In the genomic region with DNA sequence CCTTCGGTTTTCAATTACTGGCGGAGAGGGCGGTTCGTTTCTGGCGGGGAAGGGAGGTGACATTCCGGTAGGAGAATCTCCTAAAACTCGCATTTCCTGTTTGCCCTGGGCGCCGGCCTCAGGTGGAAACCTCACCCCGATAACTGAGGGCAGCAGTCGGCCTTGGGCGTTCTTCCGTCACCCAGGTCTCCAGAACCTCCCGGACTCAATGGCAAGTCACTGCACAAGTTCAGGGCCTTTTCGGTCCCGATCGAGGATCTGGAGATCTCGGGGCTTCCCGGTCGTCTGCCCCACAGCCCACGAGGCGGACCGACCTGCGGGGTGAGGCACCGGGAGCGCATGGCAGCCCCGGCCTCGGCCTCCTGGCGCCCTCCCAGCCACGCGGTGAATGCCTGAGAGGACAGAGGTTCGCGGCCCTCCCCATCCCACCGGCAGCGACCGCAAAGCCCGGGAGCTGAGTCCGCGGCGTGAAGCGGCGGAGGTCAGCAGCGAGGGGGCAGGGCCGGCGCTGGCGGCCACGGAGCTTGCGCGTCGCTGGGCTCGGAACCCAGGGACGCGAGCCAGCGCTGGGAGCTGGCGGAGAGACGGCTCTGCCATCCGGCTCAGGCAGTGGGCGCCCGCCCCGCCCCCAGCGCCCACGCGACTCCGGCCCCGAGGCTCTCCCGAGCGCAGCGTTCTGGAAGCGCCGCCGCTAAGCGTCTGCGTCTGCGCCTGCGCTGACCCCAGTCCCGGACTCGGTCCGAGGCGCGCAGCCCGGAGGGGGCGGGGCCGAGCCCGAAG, we compare ENCODE assay signal across 8 cellular contexts. TPM values are rescaled to one million over a fixed set of nuclear protein-coding genes. Genes with fewer than 3 reads are reported as not detected.
DNase-seq lines count a peak whose midpoint lies in the region; ATAC-seq and TF ChIP-seq lines count a peak whose summit lies in the region.

No MANE protein-coding gene starts in this region.

- H3K36me3 ChIP-seq in HEK293 (ENCODE audit: control insufficient read depth in 2 of 2, insufficient read depth in 1 of 2, low read length in 2 of 2) = no peaks in the 10 kb centered on the region; a peak in 1 of 3 replicates
- no peaks in the 10 kb centered on the region for H3K36me3 ChIP-seq in thoracic aorta

- no peaks in the 10 kb centered on the region for H3K9me3 Mint-ChIP-seq in activated naive CD8-positive, alpha-beta T cell (ENCODE audit: low read depth)
- H3K9me3 Mint-ChIP-seq in osteocyte (ENCODE audit: unreplicated experiment) = no peaks in the 10 kb centered on the region

- H3K27ac Mint-ChIP-seq in activated naive CD8-positive, alpha-beta T cell = peak overlapping the region; percentile 54
- H3K27ac Mint-ChIP-seq in osteocyte (ENCODE audit: unreplicated experiment) = peak overlapping the region; percentile 76

- peak overlapping the region; percentile 64 for H3K27ac ChIP-seq in HEK293 (ENCODE audit: extremely low read depth, low read depth, low read length)
- peak overlapping the region; percentile 92 to 93 for H3K27ac ChIP-seq in thoracic aorta

- CTCF ChIA-PET in HEK293 (lab: Yijun Ruan, JAX) = interaction anchor here (0.6 to 1.1 kb wide), 3 partner anchors 55 to 616 kb away, joined by 3 to 5 read pairs (median 3); no protein-coding TSS in a partner anchor

- H3K4me1 Mint-ChIP-seq in activated naive CD8-positive, alpha-beta T cell (ENCODE audit: low read depth) = peaks cover 4% of the 10 kb centered on the region
- peaks cover 10% of the 10 kb centered on the region for H3K4me1 Mint-ChIP-seq in osteocyte (ENCODE audit: unreplicated experiment)

- 0 out of 2 replicates have a peak, but pooled peaks have one; percentile 23 for TF ChIP-seq CTCF in HEK293 (tag by site-specific recombination; IDR thresholded peaks at IDR 0.05)
- TF ChIP-seq CTCF in osteocyte (IDR thresholded peaks at IDR 0.05) = no peak
- TF ChIP-seq CTCF in thoracic aorta (IDR thresholded peaks at IDR 0.05) = peak; percentile 10

- H3K27me3 Mint-ChIP-seq in activated naive CD8-positive, alpha-beta T cell = no peaks in the 10 kb centered on the region
- peaks cover 3% of the 10 kb centered on the region for H3K27me3 Mint-ChIP-seq in osteocyte (ENCODE audit: unreplicated experiment)

- H3K9me3 ChIP-seq in HEK293 (ENCODE audit: control insufficient read depth, insufficient read depth, low read depth, low read length) (no peaks in the 10 kb centered on the region), thoracic aorta (no peaks in the 10 kb centered on the region)

- DNase-seq in GM04503 (ENCODE audit: low read depth) (peak; percentile 59), MV-4-11 (lab: John Stamatoyannopoulos, UW) (peak; percentile 86), head of caudate nucleus (peak; percentile 71 to 97 (median 90)), osteocyte (ENCODE audit: extremely low spot score, unreplicated experiment) (peak; percentile 100), thoracic aorta (ENCODE audit: low spot score) (peak; percentile 23)

- H3K4me1 ChIP-seq in HEK293 (ENCODE audit: control insufficient read depth, insufficient read depth, low read length) (0 out of 2 replicates have a peak, but pooled peaks cover 2% of the 10 kb centered on the region), thoracic aorta (ENCODE audit: control insufficient read depth in 1 of 2, low read depth in 2 of 2) (peaks cover 4 to 6% of the 10 kb centered on the region in 2 donors)

- H3K27me3 ChIP-seq in thoracic aorta (replicated peaks; ENCODE audit: insufficient read depth) = no peaks in the 10 kb centered on the region

- ATAC-seq in SK-N-SH treated with all-trans-retinoic acid at 6 μM for 48 hours (peak; percentile 96), thoracic aorta (ENCODE audit: insufficient number of reproducible peaks, low FRiP score, low read depth) (peak; percentile 92)

- H3K36me3 Mint-ChIP-seq in activated naive CD8-positive, alpha-beta T cell = no peaks in the 10 kb centered on the region
- H3K36me3 Mint-ChIP-seq in osteocyte (ENCODE audit: unreplicated experiment) = no peaks in the 10 kb centered on the region

- peak overlapping the region; percentile 62 for H3K4me3 ChIP-seq in HEK293 (ENCODE audit: low read depth, low read length)
- H3K4me3 ChIP-seq in thoracic aorta = peak overlapping the region; percentile 94

- POLR2A ChIA-PET in HEK293 (lab: Yijun Ruan, JAX) = interaction anchor here (0.5 to 1.3 kb wide), 8 partner anchors 9 to 86 kb away, joined by 3 to 13 read pairs (median 3); a partner anchor contains a TSS

- intact Hi-C loops in head of caudate nucleus (cut with DNase I) = loop anchor here (5.0 to 10.0 kb wide), 2 partner anchors 66 to 71 kb away; a partner anchor contains a TSS

- peak overlapping the region; percentile 82 for H3K4me3 Mint-ChIP-seq in activated naive CD8-positive, alpha-beta T cell
- H3K4me3 Mint-ChIP-seq in osteocyte (ENCODE audit: unreplicated experiment) = peak overlapping the region; percentile 76

TF ChIP-seq in HEK293, 187 proteins besides CTCF, POLR2A, EP300 and RAD21 (continues in another document):
- TF ChIP-seq OVOL3 (tag by site-specific recombination; IDR thresholded peaks at IDR 0.05) (no peak), GLIS2 (tag by site-specific recombination; IDR thresholded peaks at IDR 0.05) (no peak), ZNF112 (tag by site-specific recombination; IDR thresholded peaks at IDR 0.05) (no peak), ZNF585B (tag by site-specific recombination; IDR thresholded peaks at IDR 0.05) (no peak), ZNF121 (tag by site-specific recombination; IDR thresholded peaks at IDR 0.05) (no peak), GLI2 (tag by site-specific recombination; IDR thresholded peaks at IDR 0.05; ENCODE audit: borderline replicate concordance, low read depth) (no peak), KLF1 (tag by site-specific recombination; IDR thresholded peaks at IDR 0.05) (peak; percentile 22; the same call in 1 of the 2 replicates), ZSCAN23 (tag by site-specific recombination; IDR thresholded peaks at IDR 0.05) (peak; percentile 67; the same call in 1 of the 2 replicates), ZNF791 (tag by site-specific recombination; IDR thresholded peaks at IDR 0.05) (no peak)
- TF ChIP-seq, protein P1, sequence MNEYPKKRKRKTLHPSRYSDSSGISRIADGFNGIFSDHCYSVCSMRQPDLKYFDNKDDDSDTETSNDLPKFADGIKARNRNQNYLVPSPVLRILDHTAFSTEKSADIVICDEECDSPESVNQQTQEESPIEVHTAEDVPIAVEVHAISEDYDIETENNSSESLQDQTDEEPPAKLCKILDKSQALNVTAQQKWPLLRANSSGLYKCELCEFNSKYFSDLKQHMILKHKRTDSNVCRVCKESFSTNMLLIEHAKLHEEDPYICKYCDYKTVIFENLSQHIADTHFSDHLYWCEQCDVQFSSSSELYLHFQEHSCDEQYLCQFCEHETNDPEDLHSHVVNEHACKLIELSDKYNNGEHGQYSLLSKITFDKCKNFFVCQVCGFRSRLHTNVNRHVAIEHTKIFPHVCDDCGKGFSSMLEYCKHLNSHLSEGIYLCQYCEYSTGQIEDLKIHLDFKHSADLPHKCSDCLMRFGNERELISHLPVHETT (tag by site-specific recombination; IDR thresholded peaks at IDR 0.05) = no peak
- TF ChIP-seq, protein P2, sequence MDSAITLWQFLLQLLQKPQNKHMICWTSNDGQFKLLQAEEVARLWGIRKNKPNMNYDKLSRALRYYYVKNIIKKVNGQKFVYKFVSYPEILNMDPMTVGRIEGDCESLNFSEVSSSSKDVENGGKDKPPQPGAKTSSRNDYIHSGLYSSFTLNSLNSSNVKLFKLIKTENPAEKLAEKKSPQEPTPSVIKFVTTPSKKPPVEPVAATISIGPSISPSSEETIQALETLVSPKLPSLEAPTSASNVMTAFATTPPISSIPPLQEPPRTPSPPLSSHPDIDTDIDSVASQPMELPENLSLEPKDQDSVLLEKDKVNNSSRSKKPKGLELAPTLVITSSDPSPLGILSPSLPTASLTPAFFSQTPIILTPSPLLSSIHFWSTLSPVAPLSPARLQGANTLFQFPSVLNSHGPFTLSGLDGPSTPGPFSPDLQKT (IDR thresholded peaks at IDR 0.05; ENCODE audit: borderline replicate concordance, low read depth, low read length) = no peak

TF ChIP-seq in SK-N-SH treated with all-trans-retinoic acid at 6 μM for 48 hours, 23 proteins besides CTCF, POLR2A, EP300 and RAD21:
- TF ChIP-seq OSR1 (CRISPR knock-in tag; IDR thresholded peaks at IDR 0.05) (no peak), ZNF70 (CRISPR knock-in tag; IDR thresholded peaks at IDR 0.05) (no peak)
- TF ChIP-seq, protein P3, sequence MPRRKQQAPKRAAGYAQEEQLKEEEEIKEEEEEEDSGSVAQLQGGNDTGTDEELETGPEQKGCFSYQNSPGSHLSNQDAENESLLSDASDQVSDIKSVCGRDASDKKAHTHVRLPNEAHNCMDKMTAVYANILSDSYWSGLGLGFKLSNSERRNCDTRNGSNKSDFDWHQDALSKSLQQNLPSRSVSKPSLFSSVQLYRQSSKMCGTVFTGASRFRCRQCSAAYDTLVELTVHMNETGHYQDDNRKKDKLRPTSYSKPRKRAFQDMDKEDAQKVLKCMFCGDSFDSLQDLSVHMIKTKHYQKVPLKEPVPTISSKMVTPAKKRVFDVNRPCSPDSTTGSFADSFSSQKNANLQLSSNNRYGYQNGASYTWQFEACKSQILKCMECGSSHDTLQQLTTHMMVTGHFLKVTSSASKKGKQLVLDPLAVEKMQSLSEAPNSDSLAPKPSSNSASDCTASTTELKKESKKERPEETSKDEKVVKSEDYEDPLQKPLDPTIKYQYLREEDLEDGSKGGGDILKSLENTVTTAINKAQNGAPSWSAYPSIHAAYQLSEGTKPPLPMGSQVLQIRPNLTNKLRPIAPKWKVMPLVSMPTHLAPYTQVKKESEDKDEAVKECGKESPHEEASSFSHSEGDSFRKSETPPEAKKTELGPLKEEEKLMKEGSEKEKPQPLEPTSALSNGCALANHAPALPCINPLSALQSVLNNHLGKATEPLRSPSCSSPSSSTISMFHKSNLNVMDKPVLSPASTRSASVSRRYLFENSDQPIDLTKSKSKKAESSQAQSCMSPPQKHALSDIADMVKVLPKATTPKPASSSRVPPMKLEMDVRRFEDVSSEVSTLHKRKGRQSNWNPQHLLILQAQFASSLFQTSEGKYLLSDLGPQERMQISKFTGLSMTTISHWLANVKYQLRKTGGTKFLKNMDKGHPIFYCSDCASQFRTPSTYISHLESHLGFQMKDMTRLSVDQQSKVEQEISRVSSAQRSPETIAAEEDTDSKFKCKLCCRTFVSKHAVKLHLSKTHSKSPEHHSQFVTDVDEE (CRISPR knock-in tag; IDR thresholded peaks at IDR 0.05) = no peak

RNA-seq across cellular contexts. Expression of a gene that starts 58.4 kb away (rescaled TPM):
- total RNA-seq in osteocyte (not detected in 2 replicates), thoracic aorta (1 to 10 TPM in 1 of 2 donors, under 1 TPM in 1; 0.68 to 1.1 TPM)

Comparison
In these comparisons a context has a peak if more than half of its experiments do, and no peak if none do; other contexts are left out.
1. Peak in every context shown above with its lines: DNase-seq, ATAC-seq, H3K4me3 ChIP-seq and H3K27ac ChIP-seq.
2. DNase-seq: peak in every context shown above with its lines; median percentile 100 in osteocyte; 90 in head of caudate nucleus; 86 in MV-4-11; 59 in GM04503; 23 in thoracic aorta.